ENCODE assay signal across 3 cellular contexts in genomic region chr6:108419934-108420609, GRCh38.
TF ChIP-seq lines count a peak whose summit lies in the region.

No MANE protein-coding gene starts in this region.

TF ChIP-seq in HCT116, 20 proteins besides CTCF, POLR2A, EP300 and RAD21:
- TF ChIP-seq ATF3 (IDR thresholded peaks at IDR 0.05) (no peak), SIN3A (IDR thresholded peaks at IDR 0.05; ENCODE audit: low read depth) (no peak)

TF ChIP-seq in K562, 482 proteins besides CTCF, POLR2A, EP300 and RAD21:
- TF ChIP-seq PKNOX1 (IDR thresholded peaks at IDR 0.05) = 0 out of 2 replicates have a peak, but pooled peaks have one; percentile 15
- no peak for TF ChIP-seq TCF15 (CRISPR knock-in tag; IDR thresholded peaks at IDR 0.05)
- no peak for TF ChIP-seq PHB (CRISPR knock-in tag; IDR thresholded peaks at IDR 0.05)

TF ChIP-seq in HepG2, 621 proteins besides CTCF, POLR2A, EP300 and RAD21 (continued from another document):
- no peak for TF ChIP-seq ZNF615 (CRISPR knock-in tag; IDR thresholded peaks at IDR 0.05; ENCODE audit: borderline replicate concordance)
- no peak for TF ChIP-seq ZNF704 (CRISPR knock-in tag; IDR thresholded peaks at IDR 0.05; ENCODE audit: borderline replicate concordance)
- TF ChIP-seq ZNF263 (CRISPR knock-in tag; IDR thresholded peaks at IDR 0.05) = no peak
- no peak for TF ChIP-seq TARDBP (CRISPR knock-in tag; IDR thresholded peaks at IDR 0.05)
